Comparison of ENCODE assay signal across 1 cellular context in genomic region chr1:115543247-115543646, GRCh38.
TF ChIP-seq lines count a peak whose summit lies in the region.

No MANE protein-coding gene starts in this region.

TF ChIP-seq in GM23338, 12 proteins besides CTCF, POLR2A, EP300 and RAD21 (continued from another document):
- no peak for TF ChIP-seq ZNF462 (CRISPR knock-in tag; IDR thresholded peaks at IDR 0.05)
- no peak for TF ChIP-seq REST (IDR thresholded peaks at IDR 0.05; ENCODE audit: unreplicated experiment)
- no peak for TF ChIP-seq ZNF114 (CRISPR knock-in tag; IDR thresholded peaks at IDR 0.05)
